14 cellular contexts compared by ENCODE assay signal in the genomic region with DNA sequence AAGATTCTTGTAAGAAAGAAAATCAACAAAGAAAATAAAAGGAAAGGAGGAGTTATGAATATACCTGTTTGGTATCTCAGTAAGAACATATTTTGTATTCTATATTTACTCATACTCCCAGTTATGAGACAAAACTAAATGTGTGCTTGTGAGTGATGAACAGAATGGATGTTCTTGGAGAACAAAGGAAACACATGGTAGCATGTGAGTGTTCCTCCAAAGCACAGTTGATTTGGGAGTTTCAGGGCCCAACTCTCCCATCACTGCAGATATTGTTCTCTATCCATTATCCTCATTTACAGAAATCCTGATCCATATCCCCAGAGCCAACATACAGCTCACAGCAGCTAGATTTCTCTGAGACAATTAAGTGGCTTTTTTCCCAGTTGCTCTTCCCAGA.
"Had no signal": no experiment of that assay in that cellular context is flagged by ENCODE, and none has a peak within 500 bp of the region (broad histone marks: within the 10 kb centered on the region; RNA-seq: fewer than 3 reads in every experiment).

No MANE protein-coding gene starts in this region.

- DNase-seq: colonic mucosa; endodermal cell; erythroblast; foreskin keratinocyte; heart left ventricle; mammary epithelial cell; natural killer cell; nucleus accumbens; pancreas; stimulated activated naive CD4-positive, alpha-beta T cell; stomach; trophoblast cell had no signal

- H3K27ac ChIP-seq: colonic mucosa, foreskin keratinocyte, heart left ventricle, pancreas, skin epidermis, stomach had no signal

- H3K36me3 ChIP-seq: colonic mucosa, heart left ventricle, pancreas, stomach had no signal

- H3K4me1 ChIP-seq: colonic mucosa, foreskin keratinocyte, pancreas, stomach had no signal

- H3K9me3 ChIP-seq: colonic mucosa, heart left ventricle, mucosa of descending colon, pancreas, stomach had no signal

- H3K27me3 ChIP-seq: colonic mucosa, heart left ventricle, pancreas, stomach had no signal

- H3K4me3 ChIP-seq: colonic mucosa, heart left ventricle, mucosa of descending colon, pancreas, skin epidermis, stomach had no signal
